In genomic region chr11:126214446-126215240, GRCh38 we compare ENCODE assay signal across 17 cellular contexts. TPM values are rescaled to one million over a fixed set of nuclear protein-coding genes. Genes with fewer than 3 reads are reported as not detected.
DNase-seq lines count a peak whose midpoint lies in the region; ATAC-seq and TF ChIP-seq lines count a peak whose summit lies in the region.
"Had no signal": no experiment of that assay in that cellular context is flagged by ENCODE, and none has a peak within 500 bp of the region (broad histone marks: within the 10 kb centered on the region; RNA-seq: fewer than 3 reads in every experiment).

No MANE protein-coding gene starts in this region.

- no peaks in the 10 kb centered on the region for H3K9me3 Mint-ChIP-seq in neural crest cell
- H3K9me3 Mint-ChIP-seq: activated CD4-positive, alpha-beta memory T cell treated with anti-CD3 and anti-CD28 coated beads for 36 hours; immature natural killer cell; stimulated activated naive CD8-positive, alpha-beta T cell treated with anti-CD3 and anti-CD28 coated beads, Interleukin-15, amount 100 ng/mL, for 72 hours had no signal

- H3K27ac ChIP-seq in C4-2B (peak overlapping the region; percentile 82), duodenal mucosa (ENCODE audit: low read depth, low read length) (no peak overlapping the region), SK-N-SH (ENCODE audit: low read depth in 2 of 2, low read length in 1 of 2) (no peak overlapping the region), aorta (ENCODE audit: low read depth in 1 of 2, low read length in 2 of 2) (no peak overlapping the region), foreskin keratinocyte (no peak overlapping the region)
- H3K27ac ChIP-seq: adrenal gland, epithelial cell of prostate had no signal

- 64% methylated on average over 8 of the region's 8 CpGs for WGBS in SK-N-SH (ENCODE audit: low lambda C conversion rate)
- WGBS in aorta, 2 donors, result 60 to 73% methylated on average over 8 of the region's 8 CpGs

- H3F3A ChIP-seq in Loucy (ENCODE audit: low read depth) (no peaks in the 10 kb centered on the region), SK-N-SH (replicated peaks; ENCODE audit: insufficient read depth) (no peaks in the 10 kb centered on the region)

- H3K79me2 ChIP-seq in Loucy (ENCODE audit: insufficient read depth, low read length), result peaks cover 79% of the 10 kb centered on the region
- peaks cover 91% of the 10 kb centered on the region for H3K79me2 ChIP-seq in SK-N-SH (ENCODE audit: insufficient read depth)

- no peak for TF ChIP-seq CTCF in C4-2B (conservative IDR thresholded peaks at IDR 0.05)
- no peak for TF ChIP-seq CTCF in Loucy (conservative IDR thresholded peaks at IDR 0.05; ENCODE audit: low read length)
- no peak for TF ChIP-seq CTCF in neural crest cell (conservative IDR thresholded peaks at IDR 0.05)
- no peak for TF ChIP-seq CTCF in SK-N-SH (IDR thresholded peaks at IDR 0.05)
- no peak for TF ChIP-seq CTCF in foreskin keratinocyte (conservative IDR thresholded peaks at IDR 0.05)

- H3K9me2 ChIP-seq in Loucy (replicated peaks; ENCODE audit: low read depth, low read length), result no peaks in the 10 kb centered on the region
- H3K9me2 ChIP-seq in SK-N-SH, result no peaks in the 10 kb centered on the region

- H3K27me3 Mint-ChIP-seq in neural crest cell (ENCODE audit: low read depth), result no peaks in the 10 kb centered on the region
- H3K27me3 Mint-ChIP-seq: activated CD4-positive, alpha-beta memory T cell treated with anti-CD3 and anti-CD28 coated beads for 36 hours; stimulated activated naive CD8-positive, alpha-beta T cell treated with anti-CD3 and anti-CD28 coated beads, Interleukin-15, amount 100 ng/mL, for 72 hours had no signal

- no peaks in the 10 kb centered on the region for H3K36me3 Mint-ChIP-seq in neural crest cell (ENCODE audit: low read depth)
- H3K36me3 Mint-ChIP-seq: immature natural killer cell had no signal

- H3K4me3 Mint-ChIP-seq in neural crest cell, result peak overlapping the region; percentile 35
- H3K4me3 Mint-ChIP-seq: activated CD4-positive, alpha-beta memory T cell treated with anti-CD3 and anti-CD28 coated beads for 36 hours; immature natural killer cell; stimulated activated naive CD8-positive, alpha-beta T cell treated with anti-CD3 and anti-CD28 coated beads, Interleukin-15, amount 100 ng/mL, for 72 hours had no signal

- H3K36me3 ChIP-seq in Loucy (ENCODE audit: insufficient read depth, low read length), result no peaks in the 10 kb centered on the region
- H3K36me3 ChIP-seq in duodenal mucosa (ENCODE audit: control insufficient read depth in 1 of 2, insufficient read depth in 2 of 2, low read length in 2 of 2), result peaks cover 0 to 4% of the 10 kb centered on the region in 2 donors
- H3K36me3 ChIP-seq in SK-N-SH (replicated peaks in 1 of 2; ENCODE audit: control insufficient read depth in 1 of 2, insufficient read depth in 2 of 2, low read length in 1 of 2), result peaks cover 0 to 3% of the 10 kb centered on the region in 2 experiments
- no peaks in the 10 kb centered on the region for H3K36me3 ChIP-seq in aorta (ENCODE audit: control insufficient read depth in 1 of 2, insufficient read depth in 2 of 2, low read length in 1 of 2)

- no peak overlapping the region for H3K27ac Mint-ChIP-seq in neural crest cell (ENCODE audit: unreplicated experiment)
- H3K27ac Mint-ChIP-seq: activated CD4-positive, alpha-beta memory T cell treated with anti-CD3 and anti-CD28 coated beads for 36 hours; immature natural killer cell had no signal

- H3K9me3 ChIP-seq in Loucy (ENCODE audit: insufficient read depth, low read depth, low read length), result no peaks in the 10 kb centered on the region
- no peaks in the 10 kb centered on the region for H3K9me3 ChIP-seq in duodenal mucosa (ENCODE audit: control insufficient read depth in 1 of 2, low read length in 2 of 2)
- H3K9me3 ChIP-seq in SK-N-SH, result no peaks in the 10 kb centered on the region
- H3K9me3 ChIP-seq in aorta (ENCODE audit: control insufficient read depth, low read length), result no peaks in the 10 kb centered on the region
- H3K9me3 ChIP-seq: adrenal gland had no signal

- no peaks in the 10 kb centered on the region for H3K27me3 ChIP-seq in Loucy (ENCODE audit: insufficient read depth, low read length, poor library complexity, severe bottlenecking)
- no peaks in the 10 kb centered on the region for H3K27me3 ChIP-seq in duodenal mucosa (ENCODE audit: control insufficient read depth in 1 of 2, insufficient read depth in 2 of 2, low read length in 2 of 2)
- no peaks in the 10 kb centered on the region for H3K27me3 ChIP-seq in SK-N-SH (ENCODE audit: insufficient read depth)
- H3K27me3 ChIP-seq in aorta (ENCODE audit: control insufficient read depth in 1 of 2, insufficient read depth in 2 of 2, low read length in 1 of 2), result no peaks in the 10 kb centered on the region
- no peaks in the 10 kb centered on the region for H3K27me3 ChIP-seq in foreskin keratinocyte
- H3K27me3 ChIP-seq: adrenal gland had no signal

- H3K4me2 ChIP-seq in Loucy (ENCODE audit: low read depth, low read length, poor library complexity, severe bottlenecking) (peak overlapping the region; percentile 41), SK-N-SH (no peak overlapping the region)

- DNase-seq in neural crest cell (ENCODE audit: low read depth, low spot score) (no peak), SK-N-SH (no peak), epidermal melanocyte (ENCODE audit: insufficient read length, low spot score) (no peak), aorta (no peak), foreskin keratinocyte (no peak)
- DNase-seq: activated CD4-positive, alpha-beta memory T cell treated with anti-CD3 and anti-CD28 coated beads for 36 hours; adrenal gland; immature natural killer cell; midbrain; NCI-H1105; NK-92 treated with Interleukin-12 subunit alpha and Interleukin-12 subunit beta, amount 100 ng/mL, for 24 hours; SHP77 treated with DMSO at 0.1 percent for 48 hours; stimulated activated naive CD8-positive, alpha-beta T cell treated with anti-CD3 and anti-CD28 coated beads, Interleukin-15, amount 100 ng/mL, for 72 hours had no signal

- intact Hi-C loops in aorta (cut with DNase I), result loop anchor here in 1 of 2 donors (5.0 to 10.0 kb wide), 2 partner anchors 53 to 620 kb away; partner anchors contain the start of genes FOXRED1, SRPRA and STT3A

- H4K20me1 ChIP-seq in Loucy (ENCODE audit: insufficient read depth, low read length, poor library complexity, severe bottlenecking) (peaks cover 5% of the 10 kb centered on the region), SK-N-SH (ENCODE audit: insufficient read depth) (peaks cover 15% of the 10 kb centered on the region)

- no peak for ATAC-seq in aorta (ENCODE audit: low FRiP score)
- no peak for ATAC-seq in foreskin keratinocyte
- ATAC-seq: stimulated activated naive CD8-positive, alpha-beta T cell treated with anti-CD3 and anti-CD28 coated beads, Interleukin-15, amount 100 ng/mL, for 72 hours had no signal

- H2AFZ ChIP-seq in Loucy (ENCODE audit: low read length) (no peak overlapping the region), SK-N-SH (ENCODE audit: low read depth) (no peak overlapping the region)

- peaks cover 53% of the 10 kb centered on the region for H3K4me1 ChIP-seq in Loucy (ENCODE audit: insufficient read depth, low read length, poor library complexity, severe bottlenecking)
- peaks cover 44 to 57% of the 10 kb centered on the region in 2 donors for H3K4me1 ChIP-seq in duodenal mucosa (ENCODE audit: control insufficient read depth in 1 of 2, insufficient read depth in 2 of 2, low read length in 2 of 2)
- H3K4me1 ChIP-seq in SK-N-SH (ENCODE audit: control insufficient read depth in 1 of 2, insufficient read depth in 2 of 2, low read depth in 1 of 2, low read length in 1 of 2), result peaks cover 9 to 11% of the 10 kb centered on the region in 2 experiments
- H3K4me1 ChIP-seq in aorta (ENCODE audit: control insufficient read depth in 1 of 2, insufficient read depth in 2 of 2, low read length in 2 of 2), result peaks cover 0 to 6% of the 10 kb centered on the region in 2 donors
- no peaks in the 10 kb centered on the region for H3K4me1 ChIP-seq in foreskin keratinocyte

- H3K9ac ChIP-seq in Loucy (ENCODE audit: low read depth, low read length, poor library complexity, severe bottlenecking) (no peak overlapping the region), duodenal mucosa (ENCODE audit: low read depth in 1 of 2, low read length in 2 of 2) (peak overlapping the region; percentile 3 to 17), SK-N-SH (no peak overlapping the region)

- POLR2A ChIA-PET in SK-N-SH (lab: Yijun Ruan, JAX), result interaction anchor here (0.7 kb wide), 1 partner anchor 53 kb away, joined by 3 read pairs; no protein-coding TSS in a partner anchor

- TF ChIP-seq EP300 in SK-N-SH (IDR thresholded peaks at IDR 0.05; ENCODE audit: borderline replicate concordance in 1 of 2, low read depth in 1 of 2, low read length in 1 of 2), result no peak

- H3K4me1 Mint-ChIP-seq in neural crest cell, result peaks cover 37% of the 10 kb centered on the region

- H3K4me3 ChIP-seq in Loucy (ENCODE audit: low read length, poor library complexity, severe bottlenecking), result peak overlapping the region; percentile 14
- peak overlapping the region; percentile 10 to 56 for H3K4me3 ChIP-seq in duodenal mucosa (ENCODE audit: low read depth in 1 of 2, low read length in 2 of 2)
- H3K4me3 ChIP-seq in SK-N-SH (ENCODE audit: low read depth in 2 of 2, low read length in 1 of 2), result no peak overlapping the region
- H3K4me3 ChIP-seq in aorta (ENCODE audit: low read length in 2 of 2), result no peak overlapping the region
- H3K4me3 ChIP-seq: adrenal gland had no signal

- CTCF ChIA-PET in SK-N-SH (lab: Yijun Ruan, JAX), result no interaction called here

- TF ChIP-seq RAD21 in SK-N-SH (IDR thresholded peaks at IDR 0.05; ENCODE audit: low read length), result no peak

RNA-seq across cellular contexts. Expression of gene FAM118B, which starts 3.1 kb away (rescaled TPM):
- total RNA-seq in neural crest cell (28.4 and 30.1 TPM in 2 replicates), aorta (10 to 100 TPM; 14.1 to 21.9 TPM), foreskin keratinocyte (20.9 and 21.6 TPM in 2 replicates)
- polyA plus RNA-seq in SK-N-SH (2012; rRNA removed) (19.5 and 27.8 TPM in 2 replicates), aorta (10 to 100 TPM; 11.9 to 19.0 TPM), foreskin keratinocyte (15.6 and 16.5 TPM in 2 replicates)
- polyA plus RNA-seq in SK-N-SH (2012; cell fraction: cytosol; rRNA removed), result 28.2 and 29.1 TPM in 2 replicates
- 9.9 and 16.3 TPM in 2 replicates for polyA plus RNA-seq in SK-N-SH (2012; cell fraction: nucleus; rRNA removed)

RNA-seq across cellular contexts. Expression of gene RPUSD4, which starts 3.2 kb away (rescaled TPM):
- total RNA-seq in neural crest cell (45.1 and 45.3 TPM in 2 replicates), aorta (10 to 100 TPM; 18.1 to 24.0 TPM), foreskin keratinocyte (24.1 and 24.5 TPM in 2 replicates)
- polyA plus RNA-seq in SK-N-SH (2012; rRNA removed) (18.0 and 24.0 TPM in 2 replicates), aorta (10 to 100 TPM; 14.5 to 23.5 TPM), foreskin keratinocyte (17.4 and 18.1 TPM in 2 replicates)
- polyA plus RNA-seq in SK-N-SH (2012; cell fraction: cytosol; rRNA removed), result 12.9 and 17.6 TPM in 2 replicates
- polyA plus RNA-seq in SK-N-SH (2012; cell fraction: nucleus; rRNA removed), result 63.3 and 70.9 TPM in 2 replicates

RNA-seq across cellular contexts. Expression of gene SRPRA, which starts 54.1 kb away (rescaled TPM):
- total RNA-seq in neural crest cell (70.2 and 74.6 TPM in 2 replicates), aorta (100 to 1,000 TPM; 103 to 104 TPM), foreskin keratinocyte (77.4 and 89.9 TPM in 2 replicates)
- polyA plus RNA-seq in SK-N-SH (2012; rRNA removed) (129 and 158 TPM in 2 replicates), aorta (10 to 100 TPM; 29.4 to 74.7 TPM), foreskin keratinocyte (56.2 and 57.7 TPM in 2 replicates)
- polyA plus RNA-seq in SK-N-SH (2012; cell fraction: cytosol; rRNA removed), result 94.8 and 121 TPM in 2 replicates
- 183 and 214 TPM in 2 replicates for polyA plus RNA-seq in SK-N-SH (2012; cell fraction: nucleus; rRNA removed)

RNA-seq across cellular contexts. Expression of gene FOXRED1, which starts 54.3 kb away (rescaled TPM):
- 54.3 and 55.0 TPM in 2 replicates for total RNA-seq in neural crest cell
- polyA plus RNA-seq in SK-N-SH (2012; rRNA removed), result 35.2 and 41.3 TPM in 2 replicates
- polyA plus RNA-seq in SK-N-SH (2012; cell fraction: cytosol; rRNA removed), result 19.1 and 27.7 TPM in 2 replicates
- 91.3 and 111 TPM in 2 replicates for polyA plus RNA-seq in SK-N-SH (2012; cell fraction: nucleus; rRNA removed)
- 10 to 100 TPM; 19.9 to 25.4 TPM for total RNA-seq in aorta
- 10 to 100 TPM in 1 of 2 donors, 1 to 10 TPM in 1; 9.6 to 26.5 TPM for polyA plus RNA-seq in aorta
- total RNA-seq in foreskin keratinocyte, result 30.3 and 33.0 TPM in 2 replicates
- 30.2 and 34.5 TPM in 2 replicates for polyA plus RNA-seq in foreskin keratinocyte

Comparison
In these comparisons a context has a peak if more than half of its experiments do, and no peak if none do; other contexts are left out.
1. H3K4me3 ChIP-seq: peak in Loucy (single experiment) and duodenal mucosa (2 of 2); none in SK-N-SH (0 of 2) and aorta (0 of 2).
2. H3K9ac ChIP-seq: peak in duodenal mucosa (2 of 2); none in Loucy (single experiment) and SK-N-SH (single experiment).